Comparison of ENCODE assay signal across 2 cellular contexts in the genomic region with DNA sequence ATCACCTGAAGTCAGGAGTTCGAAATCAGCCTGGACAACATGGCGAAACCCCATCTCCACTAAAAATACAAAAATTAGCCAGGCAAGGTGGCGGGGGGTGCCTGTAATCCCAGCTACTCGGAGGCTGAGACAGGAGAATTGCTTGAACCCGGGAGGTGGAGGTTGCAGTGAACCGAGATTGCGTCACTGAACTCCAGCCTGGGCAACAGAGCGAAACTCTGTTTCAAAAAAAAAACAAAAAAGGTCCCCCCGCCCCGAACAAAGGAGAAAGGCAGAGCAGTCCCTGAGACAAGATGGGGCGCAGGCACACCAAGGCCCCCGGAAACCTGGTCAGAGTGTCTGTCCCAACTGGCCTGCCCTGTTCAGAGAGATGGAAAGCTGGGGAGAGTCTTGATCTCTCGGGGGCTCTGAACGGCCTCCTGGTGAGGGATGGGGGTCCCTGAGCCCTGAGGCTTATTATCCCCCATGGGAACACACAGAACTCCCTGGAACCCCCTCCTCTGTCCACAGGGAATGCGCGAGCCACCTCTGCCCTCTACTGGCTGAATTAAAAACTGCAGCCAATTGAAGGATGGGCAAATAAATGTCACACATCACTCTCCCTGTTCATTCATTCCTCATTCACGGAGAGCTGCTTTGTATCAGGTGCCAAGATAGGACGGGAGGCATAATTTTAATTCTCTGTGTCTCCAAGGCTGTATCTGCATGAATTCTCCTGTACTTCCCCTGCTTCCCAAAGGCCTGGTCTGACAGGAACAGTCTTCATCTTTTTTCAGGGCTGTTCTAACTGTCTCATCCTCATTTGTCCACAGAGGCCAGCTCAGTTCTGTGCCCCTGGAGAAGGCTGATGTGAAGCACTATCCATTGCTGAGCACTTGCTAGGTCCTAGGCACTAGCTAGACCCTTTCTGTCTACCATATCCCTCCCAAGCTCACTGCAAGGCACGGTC.
TF ChIP-seq lines count a peak whose summit lies in the region.

No MANE protein-coding gene starts in this region.

TF ChIP-seq in GM23338, 12 proteins besides CTCF, POLR2A, EP300 and RAD21 (continues in another document):
- TF ChIP-seq, protein P1, sequence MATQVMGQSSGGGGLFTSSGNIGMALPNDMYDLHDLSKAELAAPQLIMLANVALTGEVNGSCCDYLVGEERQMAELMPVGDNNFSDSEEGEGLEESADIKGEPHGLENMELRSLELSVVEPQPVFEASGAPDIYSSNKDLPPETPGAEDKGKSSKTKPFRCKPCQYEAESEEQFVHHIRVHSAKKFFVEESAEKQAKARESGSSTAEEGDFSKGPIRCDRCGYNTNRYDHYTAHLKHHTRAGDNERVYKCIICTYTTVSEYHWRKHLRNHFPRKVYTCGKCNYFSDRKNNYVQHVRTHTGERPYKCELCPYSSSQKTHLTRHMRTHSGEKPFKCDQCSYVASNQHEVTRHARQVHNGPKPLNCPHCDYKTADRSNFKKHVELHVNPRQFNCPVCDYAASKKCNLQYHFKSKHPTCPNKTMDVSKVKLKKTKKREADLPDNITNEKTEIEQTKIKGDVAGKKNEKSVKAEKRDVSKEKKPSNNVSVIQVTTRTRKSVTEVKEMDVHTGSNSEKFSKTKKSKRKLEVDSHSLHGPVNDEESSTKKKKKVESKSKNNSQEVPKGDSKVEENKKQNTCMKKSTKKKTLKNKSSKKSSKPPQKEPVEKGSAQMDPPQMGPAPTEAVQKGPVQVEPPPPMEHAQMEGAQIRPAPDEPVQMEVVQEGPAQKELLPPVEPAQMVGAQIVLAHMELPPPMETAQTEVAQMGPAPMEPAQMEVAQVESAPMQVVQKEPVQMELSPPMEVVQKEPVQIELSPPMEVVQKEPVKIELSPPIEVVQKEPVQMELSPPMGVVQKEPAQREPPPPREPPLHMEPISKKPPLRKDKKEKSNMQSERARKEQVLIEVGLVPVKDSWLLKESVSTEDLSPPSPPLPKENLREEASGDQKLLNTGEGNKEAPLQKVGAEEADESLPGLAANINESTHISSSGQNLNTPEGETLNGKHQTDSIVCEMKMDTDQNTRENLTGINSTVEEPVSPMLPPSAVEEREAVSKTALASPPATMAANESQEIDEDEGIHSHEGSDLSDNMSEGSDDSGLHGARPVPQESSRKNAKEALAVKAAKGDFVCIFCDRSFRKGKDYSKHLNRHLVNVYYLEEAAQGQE (IDR thresholded peaks at IDR 0.05; ENCODE audit: unreplicated experiment): no peak
- TF ChIP-seq EZH2 (IDR thresholded peaks at IDR 0.05; ENCODE audit: low read depth, unreplicated experiment) (no peak), POLR2AphosphoS5 (IDR thresholded peaks at IDR 0.05; ENCODE audit: low read depth) (no peak), ZNF114 (CRISPR knock-in tag; IDR thresholded peaks at IDR 0.05) (no peak), NANOG (IDR thresholded peaks at IDR 0.05; ENCODE audit: borderline replicate concordance) (no peak), JUNB (IDR thresholded peaks at IDR 0.05; ENCODE audit: unreplicated experiment) (no peak), EZH2phosphoT487 (IDR thresholded peaks at IDR 0.05; ENCODE audit: unreplicated experiment) (no peak)
- TF ChIP-seq, protein P2, sequence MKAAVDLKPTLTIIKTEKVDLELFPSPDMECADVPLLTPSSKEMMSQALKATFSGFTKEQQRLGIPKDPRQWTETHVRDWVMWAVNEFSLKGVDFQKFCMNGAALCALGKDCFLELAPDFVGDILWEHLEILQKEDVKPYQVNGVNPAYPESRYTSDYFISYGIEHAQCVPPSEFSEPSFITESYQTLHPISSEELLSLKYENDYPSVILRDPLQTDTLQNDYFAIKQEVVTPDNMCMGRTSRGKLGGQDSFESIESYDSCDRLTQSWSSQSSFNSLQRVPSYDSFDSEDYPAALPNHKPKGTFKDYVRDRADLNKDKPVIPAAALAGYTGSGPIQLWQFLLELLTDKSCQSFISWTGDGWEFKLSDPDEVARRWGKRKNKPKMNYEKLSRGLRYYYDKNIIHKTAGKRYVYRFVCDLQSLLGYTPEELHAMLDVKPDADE (IDR thresholded peaks at IDR 0.05): no peak

TF ChIP-seq in SK-N-SH, 30 proteins besides CTCF, POLR2A, EP300 and RAD21 (continued from another document):
- TF ChIP-seq, protein P3, sequence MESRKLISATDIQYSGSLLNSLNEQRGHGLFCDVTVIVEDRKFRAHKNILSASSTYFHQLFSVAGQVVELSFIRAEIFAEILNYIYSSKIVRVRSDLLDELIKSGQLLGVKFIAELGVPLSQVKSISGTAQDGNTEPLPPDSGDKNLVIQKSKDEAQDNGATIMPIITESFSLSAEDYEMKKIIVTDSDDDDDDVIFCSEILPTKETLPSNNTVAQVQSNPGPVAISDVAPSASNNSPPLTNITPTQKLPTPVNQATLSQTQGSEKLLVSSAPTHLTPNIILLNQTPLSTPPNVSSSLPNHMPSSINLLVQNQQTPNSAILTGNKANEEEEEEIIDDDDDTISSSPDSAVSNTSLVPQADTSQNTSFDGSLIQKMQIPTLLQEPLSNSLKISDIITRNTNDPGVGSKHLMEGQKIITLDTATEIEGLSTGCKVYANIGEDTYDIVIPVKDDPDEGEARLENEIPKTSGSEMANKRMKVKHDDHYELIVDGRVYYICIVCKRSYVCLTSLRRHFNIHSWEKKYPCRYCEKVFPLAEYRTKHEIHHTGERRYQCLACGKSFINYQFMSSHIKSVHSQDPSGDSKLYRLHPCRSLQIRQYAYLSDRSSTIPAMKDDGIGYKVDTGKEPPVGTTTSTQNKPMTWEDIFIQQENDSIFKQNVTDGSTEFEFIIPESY (IDR thresholded peaks at IDR 0.05; ENCODE audit: borderline replicate concordance, low read depth): no peak
- TF ChIP-seq SMC3 (IDR thresholded peaks at IDR 0.05; ENCODE audit: low read depth, low read length) (peak; percentile 38; the same call in 1 of the 2 replicates), YY1 (IDR thresholded peaks at IDR 0.05; ENCODE audit: low read depth) (no peak), GATA2 (CRISPR knock-in tag; IDR thresholded peaks at IDR 0.05) (no peak), TCF12 (IDR thresholded peaks at IDR 0.05) (no peak)
- TF ChIP-seq, protein P4, sequence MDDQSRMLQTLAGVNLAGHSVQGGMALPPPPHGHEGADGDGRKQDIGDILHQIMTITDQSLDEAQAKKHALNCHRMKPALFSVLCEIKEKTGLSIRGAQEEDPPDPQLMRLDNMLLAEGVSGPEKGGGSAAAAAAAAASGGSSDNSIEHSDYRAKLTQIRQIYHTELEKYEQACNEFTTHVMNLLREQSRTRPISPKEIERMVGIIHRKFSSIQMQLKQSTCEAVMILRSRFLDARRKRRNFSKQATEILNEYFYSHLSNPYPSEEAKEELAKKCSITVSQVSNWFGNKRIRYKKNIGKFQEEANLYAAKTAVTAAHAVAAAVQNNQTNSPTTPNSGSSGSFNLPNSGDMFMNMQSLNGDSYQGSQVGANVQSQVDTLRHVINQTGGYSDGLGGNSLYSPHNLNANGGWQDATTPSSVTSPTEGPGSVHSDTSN (IDR thresholded peaks at IDR 0.05): no peak
TF ChIP-seq in SK-N-SH: peak in this region for 1.
